8 cellular contexts compared by ENCODE assay signal in genomic region chr16:67279296-67280089, GRCh38. TPM values are rescaled to one million over a fixed set of nuclear protein-coding genes. Genes with fewer than 3 reads are reported as not detected.
DNase-seq lines count a peak whose midpoint lies in the region; ATAC-seq and TF ChIP-seq lines count a peak whose summit lies in the region.

Gene PLEKHG4 (plus strand): TSS chr16:67279532. CDS start chr16:67280045, 513 bp downstream.

- H4K20me1 ChIP-seq in HCT116 (ENCODE audit: insufficient read depth): no peaks in the 10 kb centered on the region

- H3K9me3 Mint-ChIP-seq in T-helper 2 cell treated with Interferon-gamma antibody and Interleukin-4, amounts not matched to agents 5 μg/mL and 100 μg/mL, for 36 hours: no peaks in the 10 kb centered on the region

- ATAC-seq in HCT116 (peak; percentile 84), HG03378 (IDR thresholded peaks at IDR 0.05; ENCODE audit: unreplicated experiment) (no peak)

- no peak within 1 kb of the TSS for H2AFZ ChIP-seq in HCT116 (ENCODE audit: low read depth, low read length, poor library complexity, severe bottlenecking)

- peaks cover 31% of the 10 kb centered on the region for H3K79me2 ChIP-seq in HCT116 (ENCODE audit: insufficient read depth, low read length)

- H3K27me3 ChIP-seq in HCT116 (ENCODE audit: insufficient read depth, low read length) (no peaks in the 10 kb centered on the region), iPS DF 6.9 (ENCODE audit: control insufficient read depth, insufficient read depth, low read length) (no peaks in the 10 kb centered on the region), skeletal muscle tissue (ENCODE audit: control insufficient read depth in 3 of 3, insufficient read depth in 3 of 3, low read length in 3 of 3) (no peaks in the 10 kb centered on the region)

- H3K9ac ChIP-seq in HCT116 (ENCODE audit: low read length) (peak within 1 kb of the TSS; percentile 88), skeletal muscle tissue (ENCODE audit: low read depth in 1 of 3, low read length in 3 of 3) (peak within 1 kb of the TSS; percentile 27 to 54 (median 38))

- H3K27me3 Mint-ChIP-seq in T-helper 2 cell treated with Interferon-gamma antibody and Interleukin-4, amounts not matched to agents 5 μg/mL and 100 μg/mL, for 36 hours (ENCODE audit: low read depth): no peaks in the 10 kb centered on the region

- H3K36me3 ChIP-seq in HCT116 (ENCODE audit: control insufficient read depth in 1 of 2, insufficient read depth in 2 of 2, low read length in 2 of 2) (peaks cover 6 to 19% of the 10 kb centered on the region in 2 experiments; a peak in 2 of 4 replicates), iPS DF 6.9 (ENCODE audit: control insufficient read depth, insufficient read depth, low read length) (no peaks in the 10 kb centered on the region), skeletal muscle tissue (ENCODE audit: control insufficient read depth in 3 of 3, insufficient read depth in 3 of 3, low read length in 3 of 3) (no peaks in the 10 kb centered on the region)

- BruUV-seq in HCT116 (replicated peaks; lab: Mats Ljungman, UMichigan): no TSS peak

- H3K27ac ChIP-seq in HCT116 (ENCODE audit: low read depth, low read length): peak within 1 kb of the TSS; percentile 91
- no peak within 1 kb of the TSS for H3K27ac ChIP-seq in iPS DF 6.9 (ENCODE audit: low read length)
- peak within 1 kb of the TSS; percentile 52 for H3K27ac ChIP-seq in skeletal muscle tissue (ENCODE audit: low read depth, low read length)

- peak within 1 kb of the TSS; percentile 88 for H3K4me3 Mint-ChIP-seq in T-helper 2 cell treated with Interferon-gamma antibody and Interleukin-4, amounts not matched to agents 5 μg/mL and 100 μg/mL, for 36 hours

- H3K4me3 ChIP-seq in HCT116 (replicated peaks in 1 of 2; ENCODE audit: low read depth in 1 of 2, low read length in 2 of 2) (peak within 1 kb of the TSS; percentile 86 to 87), iPS DF 6.9 (ENCODE audit: low read length) (peak within 1 kb of the TSS; percentile 59; the same call in 1 of the 2 replicates), skeletal muscle tissue (ENCODE audit: low read length in 3 of 3) (peak within 1 kb of the TSS; percentile 54 to 61 (median 58))

- TF ChIP-seq RAD21 in HCT116 (IDR thresholded peaks at IDR 0.05; ENCODE audit: low read depth): no peak

- H3K4me1 ChIP-seq in HCT116 (ENCODE audit: control insufficient read depth in 1 of 2, insufficient read depth in 2 of 2, low read length in 2 of 2): peaks cover 28 to 39% of the 10 kb centered on the region in 2 experiments
- peaks cover 2% of the 10 kb centered on the region; the same call in 1 of the 2 replicates for H3K4me1 ChIP-seq in iPS DF 6.9 (ENCODE audit: control insufficient read depth, insufficient read depth, low read length)
- peaks cover 0 to 17% (median 14%) of the 10 kb centered on the region in 3 donors for H3K4me1 ChIP-seq in skeletal muscle tissue (ENCODE audit: control insufficient read depth in 3 of 3, insufficient read depth in 3 of 3, low read length in 3 of 3)

- H3K9me2 ChIP-seq in HCT116 (ENCODE audit: insufficient read depth): no peaks in the 10 kb centered on the region

- POLR2A ChIA-PET in HCT116 (lab: Charles Lee): interaction anchor here (2.7 kb wide), 1 partner anchor 10 kb away, joined by 8 read pairs; no protein-coding TSS in a partner anchor

- peak within 1 kb of the TSS; percentile 77 for H3K27ac Mint-ChIP-seq in T-helper 2 cell treated with Interferon-gamma antibody and Interleukin-4, amounts not matched to agents 5 μg/mL and 100 μg/mL, for 36 hours

- H3K4me1 Mint-ChIP-seq in T-helper 2 cell treated with Interferon-gamma antibody and Interleukin-4, amounts not matched to agents 5 μg/mL and 100 μg/mL, for 36 hours (ENCODE audit: low read depth): peaks cover 13% of the 10 kb centered on the region

- peak; percentile 33 for TF ChIP-seq POLR2A in HCT116 (IDR thresholded peaks at IDR 0.05; ENCODE audit: borderline replicate concordance, extremely low read depth, insufficient read depth, insufficient read length)

- RAD21 ChIA-PET in HCT116 (lab: Charles Lee; ENCODE audit: low non-redundant PET in 1 of 2, low total read pairs in 2 of 2, uncharacterized antibody in 2 of 2, unreplicated experiment in 2 of 2): interaction anchor here in 1 of 2 experiments (1.5 kb wide), 1 partner anchor 19 kb away, joined by 4 read pairs; no protein-coding TSS in a partner anchor

- H3K4me2 ChIP-seq in HCT116 (ENCODE audit: low read length): peak within 1 kb of the TSS; percentile 96

- CTCF ChIA-PET in HCT116 (lab: Charles Lee): interaction anchor here (1.2 to 3.2 kb wide), 2 partner anchors 19 to 262 kb away, joined by 3 to 22 read pairs; no protein-coding TSS in a partner anchor

- WGBS in iPS DF 6.9 (ENCODE audit: insufficient coverage, insufficient read length): no CpG with 5 or more reads among the region's 83 CpGs

- intact Hi-C loops in HCT116 (cut with micrococcal nuclease): loop anchor here (5.0 kb wide), 1 partner anchor 58 kb away; no protein-coding TSS in a partner anchor

- peaks cover 9% of the 10 kb centered on the region for H3K36me3 Mint-ChIP-seq in T-helper 2 cell treated with Interferon-gamma antibody and Interleukin-4, amounts not matched to agents 5 μg/mL and 100 μg/mL, for 36 hours (ENCODE audit: low read depth)

- H3K9me3 ChIP-seq in HCT116 (ENCODE audit: control insufficient read depth in 1 of 2, insufficient read depth in 1 of 2, low read depth in 1 of 2, low read length in 2 of 2): no peaks in the 10 kb centered on the region
- no peaks in the 10 kb centered on the region for H3K9me3 ChIP-seq in iPS DF 6.9 (ENCODE audit: control insufficient read depth, insufficient read depth, low read length)
- H3K9me3 ChIP-seq in skeletal muscle tissue (ENCODE audit: control insufficient read depth in 3 of 3, low read length in 3 of 3): no peaks in the 10 kb centered on the region

- DNase-seq in GF-D8 (lab: John Stamatoyannopoulos, UW) (peak; percentile 41), HCT116 (ENCODE audit: low read depth, low spot score) (peak; percentile 52), NCI-H1092 treated with DMSO at 0.1 percent for 48 hours (lab: John Stamatoyannopoulos, UW) (peak; percentile 69), astrocyte of the hippocampus (ENCODE audit: low read depth, low spot score) (peak; percentile 89), iPS DF 6.9 (ENCODE audit: low read depth, low spot score) (no peak)
- DNase-seq in T-helper 2 cell treated with Interferon-gamma antibody and Interleukin-4, amounts not matched to agents 5 μg/mL and 100 μg/mL, for 36 hours (ENCODE audit: low spot score): peak; percentile 86

- TF ChIP-seq CTCF in HCT116 (IDR thresholded peaks at IDR 0.05 in 2 of 3, conservative IDR thresholded peaks at IDR 0.05 in 1 of 3; ENCODE audit: borderline replicate concordance in 1 of 3, insufficient read depth in 1 of 3, low read depth in 2 of 3, low read length in 2 of 3): peak in 2 of 3 experiments; percentile 62 to 79; a peak in 4 of 6 replicates

TF ChIP-seq in HCT116, 20 proteins besides CTCF, POLR2A, EP300 and RAD21:
- TF ChIP-seq YY1 (IDR thresholded peaks at IDR 0.05; ENCODE audit: extremely low read depth, insufficient replicate concordance, low read depth, low read length) (peak; percentile 78), POLR2AphosphoS5 (IDR thresholded peaks at IDR 0.05; ENCODE audit: low read depth, low read length) (peak; percentile 82), ZFX (IDR thresholded peaks at IDR 0.05) (peak; percentile 93), EZH2phosphoT487 (IDR thresholded peaks at IDR 0.05; ENCODE audit: borderline replicate concordance) (no peak), CBX3 (IDR thresholded peaks at IDR 0.05; ENCODE audit: low read depth) (no peak), JUND (IDR thresholded peaks at IDR 0.05) (no peak), SP1 (IDR thresholded peaks at IDR 0.05; ENCODE audit: low read depth) (no peak), MAX (IDR thresholded peaks at IDR 0.05) (no peak), TCF7L2 (IDR thresholded peaks at IDR 0.05; ENCODE audit: borderline replicate concordance, extremely low read depth, insufficient read depth, insufficient read length) (peak; percentile 61), CEBPB (IDR thresholded peaks at IDR 0.05; ENCODE audit: low read depth) (no peak), EZH2 (IDR thresholded peaks at IDR 0.05) (no peak)
- TF ChIP-seq, protein P1, sequence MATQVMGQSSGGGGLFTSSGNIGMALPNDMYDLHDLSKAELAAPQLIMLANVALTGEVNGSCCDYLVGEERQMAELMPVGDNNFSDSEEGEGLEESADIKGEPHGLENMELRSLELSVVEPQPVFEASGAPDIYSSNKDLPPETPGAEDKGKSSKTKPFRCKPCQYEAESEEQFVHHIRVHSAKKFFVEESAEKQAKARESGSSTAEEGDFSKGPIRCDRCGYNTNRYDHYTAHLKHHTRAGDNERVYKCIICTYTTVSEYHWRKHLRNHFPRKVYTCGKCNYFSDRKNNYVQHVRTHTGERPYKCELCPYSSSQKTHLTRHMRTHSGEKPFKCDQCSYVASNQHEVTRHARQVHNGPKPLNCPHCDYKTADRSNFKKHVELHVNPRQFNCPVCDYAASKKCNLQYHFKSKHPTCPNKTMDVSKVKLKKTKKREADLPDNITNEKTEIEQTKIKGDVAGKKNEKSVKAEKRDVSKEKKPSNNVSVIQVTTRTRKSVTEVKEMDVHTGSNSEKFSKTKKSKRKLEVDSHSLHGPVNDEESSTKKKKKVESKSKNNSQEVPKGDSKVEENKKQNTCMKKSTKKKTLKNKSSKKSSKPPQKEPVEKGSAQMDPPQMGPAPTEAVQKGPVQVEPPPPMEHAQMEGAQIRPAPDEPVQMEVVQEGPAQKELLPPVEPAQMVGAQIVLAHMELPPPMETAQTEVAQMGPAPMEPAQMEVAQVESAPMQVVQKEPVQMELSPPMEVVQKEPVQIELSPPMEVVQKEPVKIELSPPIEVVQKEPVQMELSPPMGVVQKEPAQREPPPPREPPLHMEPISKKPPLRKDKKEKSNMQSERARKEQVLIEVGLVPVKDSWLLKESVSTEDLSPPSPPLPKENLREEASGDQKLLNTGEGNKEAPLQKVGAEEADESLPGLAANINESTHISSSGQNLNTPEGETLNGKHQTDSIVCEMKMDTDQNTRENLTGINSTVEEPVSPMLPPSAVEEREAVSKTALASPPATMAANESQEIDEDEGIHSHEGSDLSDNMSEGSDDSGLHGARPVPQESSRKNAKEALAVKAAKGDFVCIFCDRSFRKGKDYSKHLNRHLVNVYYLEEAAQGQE (IDR thresholded peaks at IDR 0.05; ENCODE audit: low read depth): no peak

RNA-seq across cellular contexts. Expression of gene PLEKHG4, which starts in this region (rescaled TPM):
- total RNA-seq in HCT116 (2021; ENCODE audit: unreplicated experiment) (38.5 TPM), skeletal muscle tissue (7.3 TPM)
- 29.2 and 34.0 TPM in 2 replicates for polyA plus RNA-seq in HCT116 (2012)
